Comparison of ENCODE assay signal across 8 cellular contexts in genomic region chr1:36223373-36223995, GRCh38. TPM values are rescaled to one million over a fixed set of nuclear protein-coding genes. Genes with fewer than 3 reads are reported as not detected.
DNase-seq lines count a peak whose midpoint lies in the region; ATAC-seq and TF ChIP-seq lines count a peak whose summit lies in the region.

No MANE protein-coding gene starts in this region.

- no peak for DNase-seq in BJ (ENCODE audit: low read depth)
- peak in 2 of 3 donors; percentile 35 to 51 for DNase-seq in Peyer's patch
- peak in 1 of 4 donors; percentile 25 for DNase-seq in body of pancreas
- DNase-seq in kidney glomerular epithelial cell (lab: John Stamatoyannopoulos, UW), result peak; percentile 55
- peak; percentile 13 for DNase-seq in stimulated activated CD8-positive, alpha-beta memory T cell treated with anti-CD3 and anti-CD28 coated beads, Interleukin-15, amount 100 ng/mL, for 1 hour (ENCODE audit: low read depth)
- no peak for DNase-seq in D341Med (ENCODE audit: low spot score)

- intact Hi-C loops in body of pancreas (cut with DNase I), result no loop called here

- H3K4me3 ChIP-seq in BJ (ENCODE audit: low read depth, low read length), result peak overlapping the region; percentile 61
- peak overlapping the region; percentile 67 to 98 (median 75) for H3K4me3 ChIP-seq in Peyer's patch
- peak overlapping the region; percentile 9 to 34 for H3K4me3 ChIP-seq in body of pancreas

- peak overlapping the region; percentile 89 to 95 (median 92) for H3K27ac ChIP-seq in Peyer's patch
- H3K27ac ChIP-seq in body of pancreas, result peak overlapping the region; percentile 86 to 98 (median 93)

- ATAC-seq in GM18517 (IDR thresholded peaks at IDR 0.05; ENCODE audit: unreplicated experiment) (peak; percentile 19), HG03039 (IDR thresholded peaks at IDR 0.05; ENCODE audit: unreplicated experiment) (peak; percentile 12), body of pancreas (peak; percentile 7)

- TF ChIP-seq CTCF in BJ (IDR thresholded peaks at IDR 0.05; ENCODE audit: insufficient read depth, low read depth, low read length) (no peak), Peyer's patch (IDR thresholded peaks at IDR 0.05) (no peak), body of pancreas (IDR thresholded peaks at IDR 0.05) (no peak)

- H3K9me3 ChIP-seq in Peyer's patch, result no peaks in the 10 kb centered on the region
- no peaks in the 10 kb centered on the region for H3K9me3 ChIP-seq in body of pancreas

- CTCF ChIA-PET in BJ (lab: Yijun Ruan, JAX), result interaction anchor here (1.3 to 3.2 kb wide), 9 partner anchors 16 to 126 kb away, joined by 3 to 18 read pairs (median 10); partner anchors contain the start of genes MAP7D1 and TRAPPC3

- 1 to 2% methylated on average over 16 of the region's 16 CpGs for WGBS in body of pancreas, 2 donors

- H3K27me3 ChIP-seq in BJ (ENCODE audit: control insufficient read depth, insufficient read depth, low read length), result no peaks in the 10 kb centered on the region
- no peaks in the 10 kb centered on the region for H3K27me3 ChIP-seq in Peyer's patch
- no peaks in the 10 kb centered on the region for H3K27me3 ChIP-seq in body of pancreas

- H3K4me1 ChIP-seq in Peyer's patch, result peaks cover 0 to 34% (median 13%) of the 10 kb centered on the region in 4 donors
- H3K4me1 ChIP-seq in body of pancreas, result peaks cover 33% of the 10 kb centered on the region

- peaks cover 5% of the 10 kb centered on the region; the same call in 1 of the 2 replicates for H3K36me3 ChIP-seq in BJ (ENCODE audit: control insufficient read depth, insufficient read depth, low read length)
- peaks cover 0 to 10% (median 0%) of the 10 kb centered on the region in 3 donors for H3K36me3 ChIP-seq in Peyer's patch
- H3K36me3 ChIP-seq in body of pancreas (replicated peaks in 1 of 2; ENCODE audit: insufficient read depth in 1 of 2, low read depth in 2 of 2), result no peaks in the 10 kb centered on the region

- TF ChIP-seq POLR2A in Peyer's patch (IDR thresholded peaks at IDR 0.05) (peak in 1 of 2 donors; percentile 5), body of pancreas (IDR thresholded peaks at IDR 0.05) (no peak)

- POLR2A ChIA-PET in BJ (lab: Charles Lee), result interaction anchor here (1.5 kb wide), 1 partner anchor 74 kb away, joined by 7 read pairs; the partner anchor contains the start of gene TRAPPC3

RNA-seq across cellular contexts. Expression of gene THRAP3, which starts 0.8 kb away (rescaled TPM):
- polyA plus RNA-seq in BJ (2011; rRNA removed), result 45.8 and 69.0 TPM in 2 replicates
- 55.4 and 73.8 TPM in 2 replicates for polyA minus RNA-seq in BJ (2011; rRNA and poly(A)+ RNA removed)
- total RNA-seq in Peyer's patch, result 10 to 100 TPM; 49.5 to 99.0 (median 64.4) TPM
- total RNA-seq in body of pancreas, result 10 to 100 TPM; 27.4 to 32.2 TPM

Comparison
In these comparisons a context has a peak if more than half of its experiments do, and no peak if none do; other contexts are left out.
1. DNase-seq: peak in Peyer's patch (2 of 3), kidney glomerular epithelial cell (single experiment) and stimulated activated CD8-positive, alpha-beta memory T cell treated with anti-CD3 and anti-CD28 coated beads, Interleukin-15, amount 100 ng/mL, for 1 hour (single experiment); none in BJ (single experiment) and D341Med (single experiment).
2. H3K4me3 ChIP-seq: peak in every context shown above with its lines; median percentile 75 in Peyer's patch; 61 in BJ; 22 in body of pancreas.
3. Peak in every context shown above with its lines, with median percentiles within 50 percentile points of each other: ATAC-seq.